ENCODE assay signal across 2 cellular contexts in the genomic region with DNA sequence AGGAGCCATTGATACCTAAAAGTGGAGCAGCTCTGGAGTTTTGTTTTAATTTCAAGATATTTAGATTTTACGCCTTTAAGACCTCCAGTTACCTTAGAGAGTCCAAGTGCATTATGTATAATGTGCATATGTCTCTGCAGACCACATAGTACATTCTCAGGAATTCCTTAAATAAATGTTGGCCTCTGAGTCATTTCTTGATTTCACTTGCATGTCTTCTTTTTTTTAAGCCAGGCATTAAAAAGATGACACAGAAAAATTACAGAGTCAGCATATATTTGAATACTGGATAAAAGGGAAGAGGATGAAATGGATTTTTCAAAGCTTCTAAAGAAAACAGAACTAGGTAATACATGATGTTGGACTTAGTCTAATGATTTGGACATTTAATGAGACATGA.
TF ChIP-seq lines count a peak whose summit lies in the region.

No MANE protein-coding gene starts in this region.

TF ChIP-seq in IMR-90, 13 proteins besides CTCF, POLR2A, EP300 and RAD21 (continued from another document):
- TF ChIP-seq SMC3 (IDR thresholded peaks at IDR 0.05; ENCODE audit: low read depth, low read length): no peak
- peak; percentile 70; the same call in 1 of the 2 replicates for TF ChIP-seq FOS (IDR thresholded peaks at IDR 0.05; ENCODE audit: low read depth, low read length)
- TF ChIP-seq, protein P1, sequence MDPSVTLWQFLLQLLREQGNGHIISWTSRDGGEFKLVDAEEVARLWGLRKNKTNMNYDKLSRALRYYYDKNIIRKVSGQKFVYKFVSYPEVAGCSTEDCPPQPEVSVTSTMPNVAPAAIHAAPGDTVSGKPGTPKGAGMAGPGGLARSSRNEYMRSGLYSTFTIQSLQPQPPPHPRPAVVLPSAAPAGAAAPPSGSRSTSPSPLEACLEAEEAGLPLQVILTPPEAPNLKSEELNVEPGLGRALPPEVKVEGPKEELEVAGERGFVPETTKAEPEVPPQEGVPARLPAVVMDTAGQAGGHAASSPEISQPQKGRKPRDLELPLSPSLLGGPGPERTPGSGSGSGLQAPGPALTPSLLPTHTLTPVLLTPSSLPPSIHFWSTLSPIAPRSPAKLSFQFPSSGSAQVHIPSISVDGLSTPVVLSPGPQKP (IDR thresholded peaks at IDR 0.05; ENCODE audit: borderline replicate concordance, low read depth, low read length): no peak
- no peak for TF ChIP-seq NFE2L2 (IDR thresholded peaks at IDR 0.05; ENCODE audit: low read depth, low read length)
- TF ChIP-seq RCOR1 (IDR thresholded peaks at IDR 0.05; ENCODE audit: insufficient replicate concordance, low read length): no peak
- TF ChIP-seq MAFK (IDR thresholded peaks at IDR 0.05; ENCODE audit: low read depth, low read length): peak; percentile 100
TF ChIP-seq in IMR-90: peak in this region for 2.

TF ChIP-seq in K562, 482 proteins besides CTCF, POLR2A, EP300 and RAD21 (continued from another document):
- TF ChIP-seq MAFK (IDR thresholded peaks at IDR 0.05; ENCODE audit: low read length) (peak; percentile 78), ZNF589 (CRISPR knock-in tag; IDR thresholded peaks at IDR 0.05; ENCODE audit: low read depth) (no peak), ZNF316 (IDR thresholded peaks at IDR 0.05) (peak; percentile 90), POLR2G (IDR thresholded peaks at IDR 0.05; ENCODE audit: low read depth, low read length) (no peak), CREBBP (IDR thresholded peaks at IDR 0.05; ENCODE audit: low read depth, low read length) (no peak), MAFF (IDR thresholded peaks at IDR 0.05; ENCODE audit: low read length) (peak; percentile 82), MAFG (tag; conservative IDR thresholded peaks at IDR 0.05) (peak; percentile 82), C11orf30 (IDR thresholded peaks at IDR 0.05; ENCODE audit: low read depth) (peak; percentile 79), PTRF (tag; IDR thresholded peaks at IDR 0.05) (no peak), PPARD (CRISPR knock-in tag; IDR thresholded peaks at IDR 0.05) (no peak), SIN3B (IDR thresholded peaks at IDR 0.05; ENCODE audit: low read depth) (no peak)
- TF ChIP-seq, protein P2, sequence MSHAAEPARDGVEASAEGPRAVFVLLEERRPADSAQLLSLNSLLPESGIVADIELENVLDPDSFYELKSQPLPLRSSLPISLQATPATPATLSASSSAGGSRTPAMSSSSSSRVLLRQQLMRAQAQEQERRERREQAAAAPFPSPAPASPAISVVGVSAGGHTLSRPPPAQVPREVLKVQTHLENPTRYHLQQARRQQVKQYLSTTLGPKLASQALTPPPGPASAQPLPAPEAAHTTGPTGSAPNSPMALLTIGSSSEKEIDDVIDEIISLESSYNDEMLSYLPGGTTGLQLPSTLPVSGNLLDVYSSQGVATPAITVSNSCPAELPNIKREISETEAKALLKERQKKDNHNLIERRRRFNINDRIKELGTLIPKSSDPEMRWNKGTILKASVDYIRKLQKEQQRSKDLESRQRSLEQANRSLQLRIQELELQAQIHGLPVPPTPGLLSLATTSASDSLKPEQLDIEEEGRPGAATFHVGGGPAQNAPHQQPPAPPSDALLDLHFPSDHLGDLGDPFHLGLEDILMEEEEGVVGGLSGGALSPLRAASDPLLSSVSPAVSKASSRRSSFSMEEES (CRISPR knock-in tag; IDR thresholded peaks at IDR 0.05): no peak
